22 cellular contexts compared by ENCODE assay signal in the genomic region with DNA sequence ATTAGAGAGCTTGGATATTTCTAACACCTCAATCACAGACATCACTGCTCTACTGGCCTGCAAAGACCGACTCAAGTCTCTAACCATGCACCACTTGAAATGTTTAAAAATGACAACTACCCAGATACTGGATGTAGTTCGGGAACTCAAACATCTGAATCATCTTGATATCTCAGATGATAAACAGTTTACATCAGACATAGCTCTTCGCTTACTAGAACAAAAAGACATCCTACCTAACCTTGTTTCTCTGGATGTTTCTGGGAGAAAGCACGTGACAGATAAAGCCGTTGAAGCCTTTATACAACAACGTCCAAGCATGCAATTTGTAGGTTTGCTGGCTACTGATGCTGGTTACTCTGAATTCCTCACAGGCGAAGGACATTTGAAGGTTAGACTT. TPM values are rescaled to one million over a fixed set of nuclear protein-coding genes. Genes with fewer than 3 reads are reported as not detected.
DNase-seq lines count a peak whose midpoint lies in the region; ATAC-seq and TF ChIP-seq lines count a peak whose summit lies in the region.
"Had no signal": no experiment of that assay in that cellular context is flagged by ENCODE, and none has a peak within 500 bp of the region (broad histone marks: within the 10 kb centered on the region; RNA-seq: fewer than 3 reads in every experiment).

No MANE protein-coding gene starts in this region.

- RAD21 ChIA-PET in HCT116 (lab: Charles Lee; ENCODE audit: low non-redundant PET in 1 of 2, low total read pairs in 2 of 2, uncharacterized antibody in 2 of 2, unreplicated experiment in 2 of 2) = no interaction called here

- no peak overlapping the region for H3K4me2 ChIP-seq in HCT116 (ENCODE audit: low read length)
- H3K4me2 ChIP-seq: BLaER1, GM23338 had no signal

- POLR2A ChIA-PET in HCT116 (lab: Charles Lee) (no interaction called here), Panc1 (lab: Charles Lee) (interaction anchor here (0.5 to 0.7 kb wide), 3 partner anchors 9 to 336 kb away, joined by 3 to 4 read pairs (median 3); no protein-coding TSS in a partner anchor)

- ATAC-seq in HCT116 (no peak), Panc1 (no peak), psoas muscle (no peak)
- ATAC-seq: GM23338, K562 had no signal

- 0 out of 2 replicates have a peak, but pooled peaks cover 6% of the 10 kb centered on the region for H4K20me1 ChIP-seq in HCT116 (ENCODE audit: insufficient read depth)

- no peak for TF ChIP-seq POLR2A in HCT116 (IDR thresholded peaks at IDR 0.05; ENCODE audit: borderline replicate concordance, extremely low read depth, insufficient read depth, insufficient read length)

- no peak for DNase-seq in HCT116 (ENCODE audit: low read depth, low spot score)
- no peak for DNase-seq in Panc1 (ENCODE audit: low read depth, low spot score)
- DNase-seq in fibroblast of villous mesenchyme (ENCODE audit: low read depth) = peak; percentile 31
- DNase-seq in psoas muscle = no peak
- DNase-seq in SHP77 treated with DMSO at 0.1 percent for 48 hours (lab: John Stamatoyannopoulos, UW) = no peak
- DNase-seq in GM13977 (ENCODE audit: low spot score) = no peak
- no peak for DNase-seq in NOMO-1 treated with DMSO at 0.1 percent for 48 hours (lab: John Stamatoyannopoulos, UW; ENCODE audit: unreplicated experiment)
- DNase-seq: CD4-positive, alpha-beta T cell; COR-L47; DMS 273 treated with DMSO at 0.1 percent for 48 hours; DMS79 treated with DMSO at 0.1 percent for 48 hours; MM.1S; NCI-H1048; NCI-H1417 treated with DMSO at 0.1 percent for 48 hours; NCI-H187; NCI-H446 treated with DMSO at 0.1 percent for 48 hours; NCI-H526 treated with DMSO at 0.1 percent for 48 hours; SJCRH30 had no signal

- intact Hi-C loops in HCT116 (cut with micrococcal nuclease) = no loop called here
- intact Hi-C loops in Panc1 (cut with micrococcal nuclease; ENCODE audit: unreplicated experiment) = no loop called here
- intact Hi-C loops in psoas muscle (cut with DNase I) = no loop called here

- H2AFZ ChIP-seq in HCT116 (ENCODE audit: low read depth, low read length, poor library complexity, severe bottlenecking) = no peak overlapping the region
- H2AFZ ChIP-seq: GM23338 had no signal

- TF ChIP-seq CTCF in HCT116 (IDR thresholded peaks at IDR 0.05 in 2 of 3, conservative IDR thresholded peaks at IDR 0.05 in 1 of 3; ENCODE audit: borderline replicate concordance in 1 of 3, insufficient read depth in 1 of 3, low read depth in 2 of 3, low read length in 2 of 3) = no peak
- no peak for TF ChIP-seq CTCF in Panc1 (IDR thresholded peaks at IDR 0.05)
- TF ChIP-seq CTCF in fibroblast of villous mesenchyme (IDR thresholded peaks at IDR 0.05; ENCODE audit: insufficient read depth, low read depth, low read length) = no peak
- TF ChIP-seq CTCF in psoas muscle (IDR thresholded peaks at IDR 0.05) = no peak
- no peak for TF ChIP-seq CTCF in GM13977 (IDR thresholded peaks at IDR 0.05; ENCODE audit: extremely low read depth, insufficient read depth, missing control alignments)

- H3K4me3 ChIP-seq in HCT116 (replicated peaks in 1 of 2; ENCODE audit: low read depth in 1 of 2, low read length in 2 of 2) (no peak overlapping the region), Panc1 (ENCODE audit: low read depth in 2 of 2, low read length in 2 of 2) (no peak overlapping the region), fibroblast of villous mesenchyme (ENCODE audit: low read depth, low read length) (no peak overlapping the region), psoas muscle (no peak overlapping the region)
- H3K4me3 ChIP-seq: BLaER1, GM23338, HAP-1, K562, SJCRH30 had no signal

- H3K36me3 ChIP-seq in HCT116 (ENCODE audit: control insufficient read depth in 1 of 2, insufficient read depth in 2 of 2, low read length in 2 of 2) (0 out of 4 replicates have a peak, but pooled peaks cover 0 to 2% of the 10 kb centered on the region in 2 experiments), Panc1 (ENCODE audit: control insufficient read depth, insufficient read depth, low read length) (no peaks in the 10 kb centered on the region), psoas muscle (ENCODE audit: insufficient read depth in 1 of 2, low read depth in 1 of 2) (peaks cover 2 to 31% of the 10 kb centered on the region in 2 donors)
- H3K36me3 ChIP-seq: HAP-1 had no signal

- BruUV-seq in HCT116 (replicated peaks; lab: Mats Ljungman, UMichigan) = TSS peak; percentile 58
- BruUV-seq in Panc1 (replicated peaks; lab: Mats Ljungman, UMichigan) = TSS peak; percentile 48

- H3K4me1 ChIP-seq in HCT116 (ENCODE audit: control insufficient read depth in 1 of 2, insufficient read depth in 2 of 2, low read length in 2 of 2) (no peaks in the 10 kb centered on the region), Panc1 (ENCODE audit: control insufficient read depth, insufficient read depth, low read length) (no peaks in the 10 kb centered on the region), psoas muscle (peaks cover 39% of the 10 kb centered on the region)
- H3K4me1 ChIP-seq: BLaER1, HAP-1 had no signal

- 58 to 76% (median 68%) methylated on average over 7 of the region's 7 CpGs for WGBS in psoas muscle, 3 donors

- H3K27ac ChIP-seq in HCT116 (ENCODE audit: low read depth, low read length) = no peak overlapping the region
- H3K27ac ChIP-seq in Panc1 (ENCODE audit: low read length) = no peak overlapping the region
- H3K27ac ChIP-seq in psoas muscle = peak overlapping the region; percentile 62
- H3K27ac ChIP-seq: BLaER1, SJCRH30 had no signal

- H3K79me2 ChIP-seq in HCT116 (ENCODE audit: insufficient read depth, low read length) = no peaks in the 10 kb centered on the region; the same call in 1 of the 2 replicates

- H3K9ac ChIP-seq in HCT116 (ENCODE audit: low read length) = no peak overlapping the region
- H3K9ac ChIP-seq: BLaER1 had no signal

- in situ Hi-C loops in Panc1 (cut with HindIII; ENCODE audit: low pct_unique_long_range_greater_than_20kb, low sequenced_read_pairs) = no loop called here
- in situ Hi-C loops in GM13977 (cut with MboI; ENCODE audit: low pct_unique_long_range_greater_than_20kb, low sequenced_read_pairs, unreplicated experiment) = no loop called here

- no peaks in the 10 kb centered on the region for H3K9me3 ChIP-seq in HCT116 (ENCODE audit: control insufficient read depth in 1 of 2, insufficient read depth in 1 of 2, low read depth in 1 of 2, low read length in 2 of 2)
- H3K9me3 ChIP-seq in Panc1 (ENCODE audit: control insufficient read depth, insufficient read depth, low read depth, low read length) = no peaks in the 10 kb centered on the region
- H3K9me3 ChIP-seq in psoas muscle = no peaks in the 10 kb centered on the region
- H3K9me3 ChIP-seq: HAP-1, SJCRH30 had no signal

- CTCF ChIA-PET in HCT116 (lab: Charles Lee) (no interaction called here), Panc1 (lab: Charles Lee) (no interaction called here)

- H3K9me2 ChIP-seq in HCT116 (ENCODE audit: insufficient read depth) = no peaks in the 10 kb centered on the region

- no peaks in the 10 kb centered on the region for H3K27me3 ChIP-seq in HCT116 (ENCODE audit: insufficient read depth, low read length)
- H3K27me3 ChIP-seq in Panc1 (ENCODE audit: control insufficient read depth, insufficient read depth, low read length) = no peaks in the 10 kb centered on the region
- H3K27me3 ChIP-seq in psoas muscle (ENCODE audit: insufficient read depth in 3 of 3, low read length in 2 of 3) = no peaks in the 10 kb centered on the region
- H3K27me3 ChIP-seq: BLaER1, SJCRH30 had no signal

- no peak for TF ChIP-seq RAD21 in HCT116 (IDR thresholded peaks at IDR 0.05; ENCODE audit: low read depth)

TF ChIP-seq in HCT116, 20 proteins besides CTCF, POLR2A, EP300 and RAD21 (continues in another document):
- TF ChIP-seq YY1 (IDR thresholded peaks at IDR 0.05; ENCODE audit: extremely low read depth, insufficient replicate concordance, low read depth, low read length) (no peak), ZFX (IDR thresholded peaks at IDR 0.05) (no peak), ZNF274 (IDR thresholded peaks at IDR 0.05; ENCODE audit: low read depth, low read length) (no peak), EZH2phosphoT487 (IDR thresholded peaks at IDR 0.05; ENCODE audit: borderline replicate concordance) (no peak), TCF7L2 (IDR thresholded peaks at IDR 0.05; ENCODE audit: borderline replicate concordance, extremely low read depth, insufficient read depth, insufficient read length) (no peak), SRF (IDR thresholded peaks at IDR 0.05; ENCODE audit: low read depth) (no peak), EGR1 (IDR thresholded peaks at IDR 0.05; ENCODE audit: low read depth) (no peak), ELF1 (IDR thresholded peaks at IDR 0.05; ENCODE audit: borderline replicate concordance, low read depth) (no peak), POLR2AphosphoS5 (IDR thresholded peaks at IDR 0.05; ENCODE audit: low read depth, low read length) (no peak), CEBPB (IDR thresholded peaks at IDR 0.05; ENCODE audit: low read depth) (no peak), CBX3 (IDR thresholded peaks at IDR 0.05; ENCODE audit: low read depth) (no peak), FOSL1 (IDR thresholded peaks at IDR 0.05; ENCODE audit: low read depth) (no peak), SP1 (IDR thresholded peaks at IDR 0.05; ENCODE audit: low read depth) (no peak)
- TF ChIP-seq, protein P1, sequence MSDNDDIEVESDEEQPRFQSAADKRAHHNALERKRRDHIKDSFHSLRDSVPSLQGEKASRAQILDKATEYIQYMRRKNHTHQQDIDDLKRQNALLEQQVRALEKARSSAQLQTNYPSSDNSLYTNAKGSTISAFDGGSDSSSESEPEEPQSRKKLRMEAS (IDR thresholded peaks at IDR 0.05) = no peak
- TF ChIP-seq, protein P2, sequence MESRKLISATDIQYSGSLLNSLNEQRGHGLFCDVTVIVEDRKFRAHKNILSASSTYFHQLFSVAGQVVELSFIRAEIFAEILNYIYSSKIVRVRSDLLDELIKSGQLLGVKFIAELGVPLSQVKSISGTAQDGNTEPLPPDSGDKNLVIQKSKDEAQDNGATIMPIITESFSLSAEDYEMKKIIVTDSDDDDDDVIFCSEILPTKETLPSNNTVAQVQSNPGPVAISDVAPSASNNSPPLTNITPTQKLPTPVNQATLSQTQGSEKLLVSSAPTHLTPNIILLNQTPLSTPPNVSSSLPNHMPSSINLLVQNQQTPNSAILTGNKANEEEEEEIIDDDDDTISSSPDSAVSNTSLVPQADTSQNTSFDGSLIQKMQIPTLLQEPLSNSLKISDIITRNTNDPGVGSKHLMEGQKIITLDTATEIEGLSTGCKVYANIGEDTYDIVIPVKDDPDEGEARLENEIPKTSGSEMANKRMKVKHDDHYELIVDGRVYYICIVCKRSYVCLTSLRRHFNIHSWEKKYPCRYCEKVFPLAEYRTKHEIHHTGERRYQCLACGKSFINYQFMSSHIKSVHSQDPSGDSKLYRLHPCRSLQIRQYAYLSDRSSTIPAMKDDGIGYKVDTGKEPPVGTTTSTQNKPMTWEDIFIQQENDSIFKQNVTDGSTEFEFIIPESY (IDR thresholded peaks at IDR 0.05; ENCODE audit: extremely low read depth, insufficient replicate concordance, low read length) = no peak

RNA-seq across cellular contexts. Expression of a gene that starts 45.1 kb away (rescaled TPM):
- total RNA-seq in HCT116 (2021; ENCODE audit: unreplicated experiment) (20.7 TPM), Panc1 (2021; ENCODE audit: unreplicated experiment) (30.7 TPM), fibroblast of villous mesenchyme (46.1 and 65.6 TPM in 2 replicates), psoas muscle (100 to 1,000 TPM in 2 of 4 donors, 10 to 100 TPM in 2; 72.0 to 152 (median 97.1) TPM)
- 4.1 and 4.6 TPM in 2 replicates for polyA plus RNA-seq in HCT116 (2012)
- polyA plus RNA-seq in Panc1 (2012; ENCODE audit: insufficient read length) = 6.8 TPM
- 10 to 100 TPM; 11.4 to 91.0 (median 24.4) TPM for polyA plus RNA-seq in psoas muscle
